8 cellular contexts compared by ENCODE assay signal in genomic region chr18:13813271-13813849, GRCh38. TPM values are rescaled to one million over a fixed set of nuclear protein-coding genes. Genes with fewer than 3 reads are reported as not detected.
A peak's percentile ranks its signal among the peaks of the same experiment; 100 is the strongest.
DNase-seq lines count a peak whose midpoint lies in the region; ATAC-seq and TF ChIP-seq lines count a peak whose summit lies in the region.

No MANE protein-coding gene starts in this region.

- no peak overlapping the region for H3K4me2 ChIP-seq in DND-41 (ENCODE audit: insufficient read depth, low read length)
- no peak overlapping the region for H3K4me2 ChIP-seq in SU-DHL-6 (ENCODE audit: low read depth, low read length, poor library complexity, severe bottlenecking)

- TF ChIP-seq POLR2A in adrenal gland (IDR thresholded peaks at IDR 0.05) = no peak

- no peaks in the 10 kb centered on the region; the same call in 1 of the 2 replicates for H4K20me1 ChIP-seq in DND-41 (ENCODE audit: insufficient read depth, low read length)
- H4K20me1 ChIP-seq in SU-DHL-6 (ENCODE audit: low read depth, low read length) = no peaks in the 10 kb centered on the region

- no peaks in the 10 kb centered on the region for H3K9me2 ChIP-seq in SU-DHL-6 (replicated peaks; ENCODE audit: insufficient read depth, low read length)

- peak; percentile 94 for TF ChIP-seq CTCF in DND-41 (IDR thresholded peaks at IDR 0.05; ENCODE audit: borderline replicate concordance, extremely low read depth, low read length, poor library complexity, severe bottlenecking)
- peak; percentile 89 for TF ChIP-seq CTCF in LNCaP clone FGC (IDR thresholded peaks at IDR 0.05; ENCODE audit: control insufficient read depth, extremely low read depth, insufficient read depth)
- peak; percentile 79 for TF ChIP-seq CTCF in SU-DHL-6 (IDR thresholded peaks at IDR 0.05; ENCODE audit: insufficient read depth, low read length, poor library complexity, severe bottlenecking)
- peak; percentile 63 to 86 (median 78) for TF ChIP-seq CTCF in adrenal gland (IDR thresholded peaks at IDR 0.05)
- peak; percentile 90 for TF ChIP-seq CTCF in retinal pigment epithelial cell (conservative IDR thresholded peaks at IDR 0.05; ENCODE audit: low read depth, low read length)

- DNase-seq in DND-41 (peak; percentile 76), LNCaP clone FGC (ENCODE audit: low read depth) (no peak), adrenal gland (peak; percentile 45 to 88 (median 69)), left ventricle myocardium superior (peak; percentile 42), retinal pigment epithelial cell (ENCODE audit: low read depth) (peak; percentile 17)

- H3K27ac ChIP-seq in DND-41 (ENCODE audit: low read length) = no peak overlapping the region
- H3K27ac ChIP-seq in SU-DHL-6 (ENCODE audit: low read depth, low read length) = no peak overlapping the region
- H3K27ac ChIP-seq in adrenal gland = no peak overlapping the region

- H3K9me3 ChIP-seq in DND-41 (ENCODE audit: insufficient read depth, low read length, severe bottlenecking) (no peaks in the 10 kb centered on the region), SU-DHL-6 (ENCODE audit: insufficient read depth, low read length) (no peaks in the 10 kb centered on the region), adrenal gland (replicated peaks in 1 of 3) (no peaks in the 10 kb centered on the region)

- no peaks in the 10 kb centered on the region for H3K4me1 ChIP-seq in DND-41 (ENCODE audit: insufficient read depth, low read length)
- no peaks in the 10 kb centered on the region for H3K4me1 ChIP-seq in adrenal gland (replicated peaks in 1 of 2)

- no peaks in the 10 kb centered on the region for H3K79me2 ChIP-seq in DND-41 (ENCODE audit: insufficient read depth, low read length)
- H3K79me2 ChIP-seq in SU-DHL-6 (ENCODE audit: insufficient read depth, low read length) = no peaks in the 10 kb centered on the region

- no peak overlapping the region for H3K9ac ChIP-seq in DND-41 (ENCODE audit: low read depth, low read length)
- no peak overlapping the region for H3K9ac ChIP-seq in SU-DHL-6 (ENCODE audit: low read length)

- no peaks in the 10 kb centered on the region for H3F3A ChIP-seq in SU-DHL-6 (ENCODE audit: insufficient read depth)

- intact Hi-C loops in adrenal gland (cut with DNase I) = no loop called here
- intact Hi-C loops in left ventricle myocardium superior (cut with micrococcal nuclease) = no loop called here

- H2AFZ ChIP-seq in DND-41 (ENCODE audit: low read depth, low read length) = no peak overlapping the region
- no peak overlapping the region for H2AFZ ChIP-seq in SU-DHL-6 (ENCODE audit: low read depth, low read length, severe bottlenecking)

- H3K4me3 ChIP-seq in DND-41 (ENCODE audit: low read depth in 1 of 2, low read length in 2 of 2) (no peak overlapping the region), LNCaP clone FGC (ENCODE audit: low read depth, low read length) (no peak overlapping the region), SU-DHL-6 (ENCODE audit: insufficient read depth, low read length, poor library complexity, severe bottlenecking) (no peak overlapping the region), adrenal gland (no peak overlapping the region), retinal pigment epithelial cell (ENCODE audit: low read length) (no peak overlapping the region)

- H3K27me3 ChIP-seq in DND-41 (ENCODE audit: insufficient read depth, low read length, poor library complexity) (peaks cover 5% of the 10 kb centered on the region), SU-DHL-6 (ENCODE audit: low read length) (no peaks in the 10 kb centered on the region), adrenal gland (no peaks in the 10 kb centered on the region)

- ATAC-seq in DND-41 (ENCODE audit: insufficient read depth, low read depth) = peak; percentile 92
- ATAC-seq in GM21619 (IDR thresholded peaks at IDR 0.05; ENCODE audit: unreplicated experiment) = peak; percentile 86
- ATAC-seq in left ventricle myocardium superior = peak; percentile 86
- no peak for ATAC-seq in HG03439 (IDR thresholded peaks at IDR 0.05; ENCODE audit: unreplicated experiment)

- WGBS in adrenal gland, 4 donors = 17 to 29% (median 26%) methylated on average over 4 of the region's 4 CpGs

- H3K36me3 ChIP-seq in DND-41 (ENCODE audit: insufficient read depth, low read length) = no peaks in the 10 kb centered on the region
- H3K36me3 ChIP-seq in SU-DHL-6 (ENCODE audit: low read length) = no peaks in the 10 kb centered on the region
- no peaks in the 10 kb centered on the region for H3K36me3 ChIP-seq in adrenal gland (replicated peaks in 1 of 2)

RNA-seq across cellular contexts. Expression of gene MC5R, which starts 10.6 kb away (rescaled TPM):
- total RNA-seq in adrenal gland (under 1 TPM in 3 of 8 donors, not detected in 5; 0.18 to 0.32 (median 0.22) TPM), left ventricle myocardium superior (not detected)
- polyA plus RNA-seq in adrenal gland = under 1 TPM in 1 of 3 donors, not detected in 2; 0.10 TPM
